Comparison of ENCODE assay signal across 12 cellular contexts in the genomic region with DNA sequence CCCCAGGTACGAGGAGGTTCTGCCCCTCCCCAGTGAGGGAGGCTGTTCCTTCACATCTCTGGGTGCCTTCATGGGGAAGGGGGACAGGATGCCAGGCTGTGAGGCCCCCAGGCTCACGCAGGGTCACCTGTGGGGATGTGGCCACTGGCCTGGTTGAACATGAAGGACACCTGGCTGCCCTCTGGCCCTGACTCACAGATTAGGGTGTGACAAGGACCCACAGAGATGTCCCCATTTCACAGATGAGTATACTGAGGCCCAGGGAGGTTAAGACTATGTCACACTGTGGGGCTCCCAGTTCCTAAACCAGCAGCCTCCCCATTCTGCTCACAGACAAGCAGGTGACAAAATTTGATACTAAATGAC.
"Had no signal": no experiment of that assay in that cellular context is flagged by ENCODE, and none has a peak within 500 bp of the region (broad histone marks: within the 10 kb centered on the region; RNA-seq: fewer than 3 reads in every experiment).

No MANE protein-coding gene starts in this region.

- H3K27ac ChIP-seq: colonic mucosa, lower lobe of right lung, parathyroid adenoma, suprapubic skin had no signal

- H3K4me1 ChIP-seq: colonic mucosa, parathyroid adenoma had no signal

- H3K79me2 ChIP-seq: parathyroid adenoma had no signal

- H3K27me3 ChIP-seq: colonic mucosa, suprapubic skin had no signal

- H3K9ac ChIP-seq: parathyroid adenoma had no signal

- DNase-seq: activated B cell treated with CpG ODN at 0.5 μM for 24 hours; activated CD4-positive, alpha-beta memory T cell treated with anti-CD3 and anti-CD28 coated beads, Interleukin-2, amount 10 ng/mL, durations not matched to agents 7 days and 5 days; activated naive CD4-positive, alpha-beta T cell treated with Interleukin-2 at 50 U/mL for 16 hours; activated T-cell treated with anti-CD3 and anti-CD28 coated beads, Interleukin-2, amount 50 U/mL, for 1 hour; central memory CD4-positive, alpha-beta T cell; colonic mucosa; immature natural killer cell; lower lobe of right lung; stimulated activated CD4-positive, alpha-beta T cell treated with anti-CD3 and anti-CD28 coated beads, Interleukin-2, amount 100 ng/mL, for 48 hours had no signal

- H2AFZ ChIP-seq: parathyroid adenoma had no signal

- H3K9me3 ChIP-seq: colonic mucosa, lower lobe of right lung, suprapubic skin had no signal

- H3K36me3 ChIP-seq: colonic mucosa, lower lobe of right lung, suprapubic skin had no signal

- ATAC-seq: lower lobe of right lung had no signal

- H3K4me3 ChIP-seq: colonic mucosa, lower lobe of right lung, skin epidermis, suprapubic skin had no signal
